8 cellular contexts compared by ENCODE assay signal in the genomic region with DNA sequence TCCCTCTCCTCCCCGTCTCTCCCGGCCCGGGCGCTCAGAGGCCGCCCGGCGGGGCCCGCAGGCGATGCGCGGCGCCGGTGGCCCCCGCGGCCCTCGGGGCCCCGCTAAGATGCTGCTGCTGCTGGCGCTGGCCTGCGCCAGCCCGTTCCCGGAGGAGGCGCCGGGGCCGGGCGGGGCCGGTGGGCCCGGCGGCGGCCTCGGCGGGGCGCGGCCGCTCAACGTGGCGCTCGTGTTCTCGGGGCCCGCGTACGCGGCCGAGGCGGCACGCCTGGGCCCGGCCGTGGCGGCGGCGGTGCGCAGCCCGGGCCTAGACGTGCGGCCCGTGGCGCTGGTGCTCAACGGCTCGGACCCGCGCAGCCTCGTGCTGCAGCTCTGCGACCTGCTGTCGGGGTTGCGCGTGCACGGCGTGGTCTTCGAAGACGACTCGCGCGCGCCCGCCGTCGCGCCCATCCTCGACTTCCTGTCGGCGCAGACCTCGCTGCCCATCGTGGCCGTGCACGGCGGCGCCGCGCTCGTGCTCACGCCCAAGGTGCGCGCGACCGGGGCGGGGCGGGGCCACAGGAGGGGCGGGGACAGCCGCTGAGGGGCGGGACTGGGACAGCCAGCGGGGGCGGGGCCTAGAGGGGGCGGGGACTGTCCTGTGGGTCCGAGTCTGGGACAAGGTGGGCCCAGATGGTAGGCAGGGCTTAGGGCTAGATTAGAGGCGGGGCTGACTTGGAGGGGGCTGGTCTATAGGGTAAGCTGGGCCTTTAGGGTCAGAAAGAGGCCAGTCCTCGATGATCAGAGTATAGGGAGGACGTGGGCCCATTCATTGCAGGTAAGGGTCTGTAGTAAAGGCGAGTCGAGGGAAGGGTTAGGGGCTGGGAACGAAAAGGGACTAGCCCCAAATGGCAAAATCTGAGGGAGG. TPM values are rescaled to one million over a fixed set of nuclear protein-coding genes. Genes with fewer than 3 reads are reported as not detected.
A peak's percentile ranks its signal among the peaks of the same experiment; 100 is the strongest.
DNase-seq lines count a peak whose midpoint lies in the region; ATAC-seq and TF ChIP-seq lines count a peak whose summit lies in the region.

No MANE protein-coding gene starts in this region.

- H3K4me3 ChIP-seq in HEK293 (ENCODE audit: low read depth, low read length): no peak overlapping the region
- peak overlapping the region; percentile 65 to 75 for H3K4me3 ChIP-seq in duodenal mucosa (ENCODE audit: low read depth in 1 of 2, low read length in 2 of 2)

- H3K4me1 ChIP-seq in HEK293 (ENCODE audit: control insufficient read depth, insufficient read depth, low read length) (peaks cover 8% of the 10 kb centered on the region), duodenal mucosa (ENCODE audit: control insufficient read depth in 1 of 2, insufficient read depth in 2 of 2, low read length in 2 of 2) (peaks cover 28 to 30% of the 10 kb centered on the region in 2 donors)

- peaks cover 3% of the 10 kb centered on the region for H3K36me3 Mint-ChIP-seq in activated CD4-positive, alpha-beta T cell treated with anti-CD3 and anti-CD28 coated beads, Interleukin-2, amount 10 ng/mL, durations not matched to agents 7 days and 5 days (ENCODE audit: low read depth)

- ATAC-seq in omental fat pad (ENCODE audit: low FRiP score): no peak

- H3K27me3 Mint-ChIP-seq in activated CD4-positive, alpha-beta T cell treated with anti-CD3 and anti-CD28 coated beads, Interleukin-2, amount 10 ng/mL, durations not matched to agents 7 days and 5 days: peaks cover 45% of the 10 kb centered on the region

- peaks cover 35% of the 10 kb centered on the region for H3K4me1 Mint-ChIP-seq in activated CD4-positive, alpha-beta T cell treated with anti-CD3 and anti-CD28 coated beads, Interleukin-2, amount 10 ng/mL, durations not matched to agents 7 days and 5 days

- H3K9ac ChIP-seq in duodenal mucosa (ENCODE audit: low read depth in 1 of 2, low read length in 2 of 2): peak overlapping the region in 1 of 2 donors; percentile 84

- H3K9me3 ChIP-seq in HEK293 (ENCODE audit: control insufficient read depth, insufficient read depth, low read depth, low read length) (no peaks in the 10 kb centered on the region), duodenal mucosa (ENCODE audit: control insufficient read depth in 1 of 2, low read length in 2 of 2) (no peaks in the 10 kb centered on the region)

- H3K36me3 ChIP-seq in HEK293 (ENCODE audit: control insufficient read depth in 2 of 2, insufficient read depth in 1 of 2, low read length in 2 of 2) (no peaks in the 10 kb centered on the region), duodenal mucosa (ENCODE audit: control insufficient read depth in 1 of 2, insufficient read depth in 2 of 2, low read length in 2 of 2) (no peaks in the 10 kb centered on the region)

- CTCF ChIA-PET in HEK293 (lab: Yijun Ruan, JAX): no interaction called here
- CTCF ChIA-PET in activated CD4-positive, alpha-beta T cell treated with anti-CD3 and anti-CD28 coated beads, Interleukin-2, amount 10 ng/mL, durations not matched to agents 7 days and 5 days (lab: Charles Lee): interaction anchor here (1.0 to 4.9 kb wide), 2 partner anchors 7 to 85 kb away, joined by 3 to 25 read pairs; partner anchors contain the start of gene KDELR1

- TF ChIP-seq CTCF in HEK293 (tag by site-specific recombination; IDR thresholded peaks at IDR 0.05): no peak
- no peak for TF ChIP-seq CTCF in omental fat pad (IDR thresholded peaks at IDR 0.05)

- peaks cover 42 to 43% of the 10 kb centered on the region in 2 donors for H3K27me3 ChIP-seq in duodenal mucosa (ENCODE audit: control insufficient read depth in 1 of 2, insufficient read depth in 2 of 2, low read length in 2 of 2)

- DNase-seq in DMS53 treated with DMSO at 0.1 percent for 48 hours (lab: John Stamatoyannopoulos, UW; ENCODE audit: unreplicated experiment) (peak; percentile 68), NCI-H2196 treated with DMSO at 0.1 percent for 48 hours (lab: John Stamatoyannopoulos, UW; ENCODE audit: unreplicated experiment) (peak; percentile 58), medulla oblongata (ENCODE audit: extremely low spot score) (peak; percentile 16), omental fat pad (ENCODE audit: low spot score) (no peak)
- DNase-seq in activated CD4-positive, alpha-beta T cell treated with anti-CD3 and anti-CD28 coated beads, Interleukin-2, amount 10 ng/mL, durations not matched to agents 7 days and 5 days: peak; percentile 86
- DNase-seq in stimulated activated CD8-positive, alpha-beta memory T cell treated with anti-CD3 and anti-CD28 coated beads, Interleukin-15, amount 100 ng/mL, for 4 hours (ENCODE audit: low read depth in 2 of 2): peak; percentile 68 to 70

- no peaks in the 10 kb centered on the region for H3K9me3 Mint-ChIP-seq in activated CD4-positive, alpha-beta T cell treated with anti-CD3 and anti-CD28 coated beads, Interleukin-2, amount 10 ng/mL, durations not matched to agents 7 days and 5 days

- peak overlapping the region; percentile 94 for H3K27ac Mint-ChIP-seq in activated CD4-positive, alpha-beta T cell treated with anti-CD3 and anti-CD28 coated beads, Interleukin-2, amount 10 ng/mL, durations not matched to agents 7 days and 5 days

- no peak overlapping the region for H3K27ac ChIP-seq in HEK293 (ENCODE audit: extremely low read depth, low read depth, low read length)
- H3K27ac ChIP-seq in duodenal mucosa (ENCODE audit: low read depth, low read length): no peak overlapping the region

- POLR2A ChIA-PET in HEK293 (lab: Yijun Ruan, JAX): no interaction called here
- POLR2A ChIA-PET in activated CD4-positive, alpha-beta T cell treated with anti-CD3 and anti-CD28 coated beads, Interleukin-2, amount 10 ng/mL, durations not matched to agents 7 days and 5 days (lab: Charles Lee): no interaction called here

- H3K4me3 Mint-ChIP-seq in activated CD4-positive, alpha-beta T cell treated with anti-CD3 and anti-CD28 coated beads, Interleukin-2, amount 10 ng/mL, durations not matched to agents 7 days and 5 days: peak overlapping the region; percentile 77

TF ChIP-seq in HEK293, 187 proteins besides CTCF, POLR2A, EP300 and RAD21:
- TF ChIP-seq ZFP69B (tag by site-specific recombination; IDR thresholded peaks at IDR 0.05) (peak; percentile 44; the same call in 1 of the 2 replicates), SP2 (tag by site-specific recombination; IDR thresholded peaks at IDR 0.05) (peak; percentile 35; the same call in 1 of the 2 replicates), TRIM28 (IDR thresholded peaks at IDR 0.05; ENCODE audit: borderline replicate concordance, low read length) (no peak)
TF ChIP-seq in HEK293: peak in this region for 2.

RNA-seq across cellular contexts. Expression of gene GRIN2D, which starts 5.1 kb away (rescaled TPM):
- under 1 TPM; 0.04 to 0.20 TPM for total RNA-seq in activated CD4-positive, alpha-beta T cell treated with anti-CD3 and anti-CD28 coated beads, Interleukin-2, amount 10 ng/mL, durations not matched to agents 7 days and 5 days
- total RNA-seq in omental fat pad: under 1 TPM; 0.12 to 0.63 (median 0.33) TPM

RNA-seq across cellular contexts. Expression of gene KDELR1, which starts 7.2 kb away (rescaled TPM):
- total RNA-seq in activated CD4-positive, alpha-beta T cell treated with anti-CD3 and anti-CD28 coated beads, Interleukin-2, amount 10 ng/mL, durations not matched to agents 7 days and 5 days: 10 to 100 TPM; 69.6 to 81.6 TPM
- total RNA-seq in omental fat pad: 100 to 1,000 TPM in 1 of 4 donors, 10 to 100 TPM in 3; 72.2 to 102 (median 75.3) TPM

RNA-seq across cellular contexts. Expression of gene SYNGR4, which starts 34.4 kb away (rescaled TPM):
- total RNA-seq in activated CD4-positive, alpha-beta T cell treated with anti-CD3 and anti-CD28 coated beads, Interleukin-2, amount 10 ng/mL, durations not matched to agents 7 days and 5 days: not detected
- not detected for total RNA-seq in omental fat pad

RNA-seq across cellular contexts. Expression of gene TMEM143, which starts 34.8 kb away (rescaled TPM):
- total RNA-seq in activated CD4-positive, alpha-beta T cell treated with anti-CD3 and anti-CD28 coated beads, Interleukin-2, amount 10 ng/mL, durations not matched to agents 7 days and 5 days: 10 to 100 TPM; 19.0 to 21.7 TPM
- total RNA-seq in omental fat pad: 10 to 100 TPM in 1 of 4 donors, 1 to 10 TPM in 3; 2.0 to 11.5 (median 5.1) TPM

RNA-seq across cellular contexts. Expression of gene GRWD1, which starts 47.2 kb away (rescaled TPM):
- total RNA-seq in activated CD4-positive, alpha-beta T cell treated with anti-CD3 and anti-CD28 coated beads, Interleukin-2, amount 10 ng/mL, durations not matched to agents 7 days and 5 days: 10 to 100 TPM; 31.0 to 35.2 TPM
- 10 to 100 TPM; 19.5 to 90.5 (median 31.5) TPM for total RNA-seq in omental fat pad
